ENCODE assay signal across 8 cellular contexts in genomic region chr7:116258734-116259133, GRCh38. TPM values are rescaled to one million over a fixed set of nuclear protein-coding genes. Genes with fewer than 3 reads are reported as not detected.
DNase-seq lines count a peak whose midpoint lies in the region; ATAC-seq and TF ChIP-seq lines count a peak whose summit lies in the region.

No MANE protein-coding gene starts in this region.

- H3K9me3 Mint-ChIP-seq in activated CD4-positive, alpha-beta T cell treated with anti-CD3 and anti-CD28 coated beads for 36 hours (ENCODE audit: low read depth), result no peaks in the 10 kb centered on the region
- no peaks in the 10 kb centered on the region for H3K9me3 Mint-ChIP-seq in activated CD4-positive, alpha-beta memory T cell treated with anti-CD3 and anti-CD28 coated beads, Interleukin-2, amount 10 ng/mL, durations not matched to agents 7 days and 5 days

- peak; percentile 68 for ATAC-seq in activated CD4-positive, alpha-beta T cell treated with anti-CD3 and anti-CD28 coated beads for 36 hours

- H3K27me3 ChIP-seq in H7 (ENCODE audit: control insufficient read depth, insufficient read depth, low read length), result no peaks in the 10 kb centered on the region
- H3K27me3 ChIP-seq in left ventricle myocardium inferior (ENCODE audit: low read depth), result no peaks in the 10 kb centered on the region
- no peaks in the 10 kb centered on the region for H3K27me3 ChIP-seq in skeletal muscle satellite cell (ENCODE audit: control insufficient read depth, insufficient read depth, low read length)

- H3K36me3 Mint-ChIP-seq in activated CD4-positive, alpha-beta T cell treated with anti-CD3 and anti-CD28 coated beads for 36 hours (ENCODE audit: low read depth), result peaks cover 17% of the 10 kb centered on the region
- peaks cover 39% of the 10 kb centered on the region for H3K36me3 Mint-ChIP-seq in activated CD4-positive, alpha-beta memory T cell treated with anti-CD3 and anti-CD28 coated beads, Interleukin-2, amount 10 ng/mL, durations not matched to agents 7 days and 5 days (ENCODE audit: low read depth)

- POLR2A ChIA-PET in activated CD4-positive, alpha-beta T cell treated with anti-CD3 and anti-CD28 coated beads for 36 hours (lab: Charles Lee), result no interaction called here
- POLR2A ChIA-PET in activated CD4-positive, alpha-beta memory T cell treated with anti-CD3 and anti-CD28 coated beads, Interleukin-2, amount 10 ng/mL, durations not matched to agents 7 days and 5 days (lab: Charles Lee), result interaction anchor here (2.5 kb wide), 1 partner anchor 48 kb away, joined by 9 read pairs; the partner anchor contains the start of gene TES

- no peak overlapping the region for H3K4me3 ChIP-seq in H7 (ENCODE audit: insufficient read depth, low read depth, low read length)
- no peak overlapping the region for H3K4me3 ChIP-seq in left ventricle myocardium inferior
- H3K4me3 ChIP-seq in skeletal muscle satellite cell (ENCODE audit: low read length), result peak overlapping the region; percentile 7

- TF ChIP-seq CTCF in left ventricle myocardium inferior (IDR thresholded peaks at IDR 0.05; ENCODE audit: borderline replicate concordance), result peak; percentile 86

- CTCF ChIA-PET in activated CD4-positive, alpha-beta T cell treated with anti-CD3 and anti-CD28 coated beads for 36 hours (lab: Charles Lee), result interaction anchor here (0.6 to 6.0 kb wide), 24 partner anchors 9 to 1760 kb away, joined by 3 to 67 read pairs (median 4); no protein-coding TSS in a partner anchor
- CTCF ChIA-PET in activated CD4-positive, alpha-beta memory T cell treated with anti-CD3 and anti-CD28 coated beads, Interleukin-2, amount 10 ng/mL, durations not matched to agents 7 days and 5 days (lab: Charles Lee), result interaction anchor here (0.7 to 3.7 kb wide), 16 partner anchors 9 to 332 kb away, joined by 3 to 21 read pairs (median 4); no protein-coding TSS in a partner anchor

- H3K36me3 ChIP-seq in H7 (replicated peaks; ENCODE audit: control insufficient read depth, insufficient read depth, low read length) (no peaks in the 10 kb centered on the region), left ventricle myocardium inferior (no peaks in the 10 kb centered on the region), skeletal muscle satellite cell (ENCODE audit: insufficient read depth, low read length) (no peaks in the 10 kb centered on the region)

- peak overlapping the region; percentile 52 for H3K4me2 ChIP-seq in skeletal muscle satellite cell (ENCODE audit: low read length)

- DNase-seq in activated CD4-positive, alpha-beta T cell treated with anti-CD3 and anti-CD28 coated beads for 36 hours, result peak; percentile 39
- no peak for DNase-seq in activated CD4-positive, alpha-beta T cell treated with anti-CD3 and anti-CD28 coated beads, Interleukin-2, amount 50 U/mL, for 48 hours
- DNase-seq in H7, result peak; percentile 9
- DNase-seq in NCI-H460 (ENCODE audit: extremely low read depth, low read depth), result peak; percentile 75
- peak; percentile 4 for DNase-seq in activated naive CD8-positive, alpha-beta T cell treated with anti-CD3 and anti-CD28 coated beads, Interleukin-2, amount 50 U/mL, for 16 hours (ENCODE audit: low read depth, low spot score)
- DNase-seq in left ventricle myocardium inferior, result no peak
- DNase-seq in activated CD4-positive, alpha-beta memory T cell treated with anti-CD3 and anti-CD28 coated beads, Interleukin-2, amount 10 ng/mL, durations not matched to agents 7 days and 5 days, result no peak

- H3K9me3 ChIP-seq in left ventricle myocardium inferior (replicated peaks) (no peaks in the 10 kb centered on the region), skeletal muscle satellite cell (replicated peaks; ENCODE audit: low read length) (no peaks in the 10 kb centered on the region)

- intact Hi-C loops in activated CD4-positive, alpha-beta T cell treated with anti-CD3 and anti-CD28 coated beads for 36 hours (cut with DNase I, micrococcal nuclease), result loop anchor here (1.0 to 5.0 kb wide), 6 partner anchors 268 to 550 kb away; no protein-coding TSS in a partner anchor
- intact Hi-C loops in left ventricle myocardium inferior (cut with micrococcal nuclease), result no loop called here

- H3K4me1 ChIP-seq in left ventricle myocardium inferior (peaks cover 9% of the 10 kb centered on the region), skeletal muscle satellite cell (ENCODE audit: control insufficient read depth, insufficient read depth, low read length) (peaks cover 23% of the 10 kb centered on the region)

- H3K4me1 Mint-ChIP-seq in activated CD4-positive, alpha-beta T cell treated with anti-CD3 and anti-CD28 coated beads for 36 hours, result peaks cover 20% of the 10 kb centered on the region
- peaks cover 11% of the 10 kb centered on the region for H3K4me1 Mint-ChIP-seq in activated CD4-positive, alpha-beta memory T cell treated with anti-CD3 and anti-CD28 coated beads, Interleukin-2, amount 10 ng/mL, durations not matched to agents 7 days and 5 days

- no peaks in the 10 kb centered on the region for H3K27me3 Mint-ChIP-seq in activated CD4-positive, alpha-beta T cell treated with anti-CD3 and anti-CD28 coated beads for 36 hours
- peaks cover 4% of the 10 kb centered on the region for H3K27me3 Mint-ChIP-seq in activated CD4-positive, alpha-beta memory T cell treated with anti-CD3 and anti-CD28 coated beads, Interleukin-2, amount 10 ng/mL, durations not matched to agents 7 days and 5 days

- peak overlapping the region; percentile 4 for H3K27ac ChIP-seq in left ventricle myocardium inferior (replicated peaks)

- peak overlapping the region; percentile 71 for H3K9ac ChIP-seq in skeletal muscle satellite cell (ENCODE audit: low read depth, low read length)

- no peak overlapping the region for H3K4me3 Mint-ChIP-seq in activated CD4-positive, alpha-beta T cell treated with anti-CD3 and anti-CD28 coated beads for 36 hours
- no peak overlapping the region for H3K4me3 Mint-ChIP-seq in activated CD4-positive, alpha-beta memory T cell treated with anti-CD3 and anti-CD28 coated beads, Interleukin-2, amount 10 ng/mL, durations not matched to agents 7 days and 5 days

- H3K27ac Mint-ChIP-seq in activated CD4-positive, alpha-beta T cell treated with anti-CD3 and anti-CD28 coated beads for 36 hours, result no peak overlapping the region
- H3K27ac Mint-ChIP-seq in activated CD4-positive, alpha-beta memory T cell treated with anti-CD3 and anti-CD28 coated beads, Interleukin-2, amount 10 ng/mL, durations not matched to agents 7 days and 5 days, result no peak overlapping the region

RNA-seq across cellular contexts. Expression of gene TES, which starts 48.4 kb away (rescaled TPM):
- 10 to 100 TPM; 84.8 to 97.5 TPM for total RNA-seq in activated CD4-positive, alpha-beta T cell treated with anti-CD3 and anti-CD28 coated beads for 36 hours
- 72.5 and 87.3 TPM in 2 replicates for total RNA-seq in H7 (2014; rRNA removed; shearing (Covaris generic))
- 118 TPM in 2 replicates for total RNA-seq in NCI-H460 (2014; rRNA removed; shearing (Covaris generic))
- polyA plus RNA-seq in NCI-H460 (2014; cell fraction: nucleus; rRNA removed), result 89.4 and 143 TPM in 2 replicates
- 13.9 TPM for total RNA-seq in left ventricle myocardium inferior
- 78.6 and 105 TPM in 2 replicates for total RNA-seq in skeletal muscle satellite cell (2012; rRNA removed)
- total RNA-seq in activated CD4-positive, alpha-beta memory T cell treated with anti-CD3 and anti-CD28 coated beads, Interleukin-2, amount 10 ng/mL, durations not matched to agents 7 days and 5 days, result 100 to 1,000 TPM; 134 to 140 TPM

Comparison
In these comparisons a context has a peak if more than half of its experiments do, and no peak if none do; other contexts are left out.
1. DNase-seq: peak in activated CD4-positive, alpha-beta T cell treated with anti-CD3 and anti-CD28 coated beads for 36 hours (single experiment), H7 (single experiment), NCI-H460 (single experiment) and activated naive CD8-positive, alpha-beta T cell treated with anti-CD3 and anti-CD28 coated beads, Interleukin-2, amount 50 U/mL, for 16 hours (single experiment); none in activated CD4-positive, alpha-beta T cell treated with anti-CD3 and anti-CD28 coated beads, Interleukin-2, amount 50 U/mL, for 48 hours (0 of 2), left ventricle myocardium inferior (single experiment) and activated CD4-positive, alpha-beta memory T cell treated with anti-CD3 and anti-CD28 coated beads, Interleukin-2, amount 10 ng/mL, durations not matched to agents 7 days and 5 days (single experiment).